In the genomic region with DNA sequence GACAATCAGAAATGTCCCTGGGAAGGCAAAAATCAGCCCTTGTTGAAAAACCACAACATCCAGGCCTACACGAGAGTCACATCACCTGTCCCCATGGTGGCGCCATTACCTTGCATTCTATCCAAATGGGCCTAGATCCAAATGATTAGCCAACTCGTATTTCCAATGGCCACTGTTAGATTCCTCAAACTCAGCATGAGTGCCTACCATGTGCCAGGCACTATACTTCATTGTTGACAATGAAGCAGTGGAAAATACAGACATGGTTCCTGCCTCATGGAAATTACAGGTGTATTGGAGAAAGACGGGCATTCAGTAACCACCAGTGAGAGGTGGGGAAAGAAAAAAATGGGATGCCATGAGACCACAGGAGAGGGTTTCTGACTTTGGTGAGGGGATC, we compare ENCODE assay signal across 9 cellular contexts. TPM values are rescaled to one million over a fixed set of nuclear protein-coding genes. Genes with fewer than 3 reads are reported as not detected.
A peak's percentile ranks its signal among the peaks of the same experiment; 100 is the strongest.
DNase-seq lines count a peak whose midpoint lies in the region; ATAC-seq, FAIRE-seq and TF ChIP-seq lines count a peak whose summit lies in the region.
"Had no signal": no experiment of that assay in that cellular context is flagged by ENCODE, and none has a peak within 500 bp of the region (broad histone marks: within the 10 kb centered on the region; RNA-seq: fewer than 3 reads in every experiment).

No MANE protein-coding gene starts in this region.

- no peak for FAIRE-seq in frontal cortex (lab: Jason Lieb, UNC)
- FAIRE-seq: TTC549 had no signal

- TF ChIP-seq CTCF in GM12865 (IDR thresholded peaks at IDR 0.05; ENCODE audit: insufficient read depth, low read depth, low read length, missing control alignments), result peak; percentile 54
- no peak for TF ChIP-seq CTCF in fibroblast of the aortic adventitia (IDR thresholded peaks at IDR 0.05; ENCODE audit: insufficient read depth, low read length)

- DNase-seq in GM12865 (ENCODE audit: low read depth), result peak; percentile 76
- DNase-seq in NCI-H1105 treated with DMSO at 0.1 percent for 48 hours (lab: John Stamatoyannopoulos, UW), result peak; percentile 84
- peak; percentile 6 for DNase-seq in T1000 (lab: John Stamatoyannopoulos, UW)
- DNase-seq in fibroblast of the aortic adventitia (ENCODE audit: low read depth), result peak; percentile 38
- DNase-seq in stimulated activated naive CD4-positive, alpha-beta T cell (lab: John Stamatoyannopoulos, UW), result peak in 5 of 6 experiments; percentile 14 to 45 (median 18)
- DNase-seq in medulla oblongata (ENCODE audit: extremely low spot score), result no peak
- DNase-seq in frontal cortex (ENCODE audit: low spot score in 2 of 2), result no peak

- no peak for ATAC-seq in HG03045 (IDR thresholded peaks at IDR 0.05; ENCODE audit: unreplicated experiment)

- no peak overlapping the region for H3K4me3 ChIP-seq in GM12865 (ENCODE audit: low read depth, low read length)
- H3K4me3 ChIP-seq in fibroblast of the aortic adventitia (ENCODE audit: low read depth, low read length), result no peak overlapping the region

RNA-seq across cellular contexts. Expression of a gene that starts 29.8 kb away (rescaled TPM):
- total RNA-seq in fibroblast of the aortic adventitia (ENCODE audit: low replicate concordance) (31.6 and 37.5 TPM in 2 replicates), frontal cortex (0.41 TPM)

Comparison
In these comparisons a context has a peak if more than half of its experiments do, and no peak if none do; other contexts are left out.
1. DNase-seq: peak in GM12865 (single experiment), NCI-H1105 treated with DMSO at 0.1 percent for 48 hours (single experiment), T1000 (single experiment), fibroblast of the aortic adventitia (single experiment) and stimulated activated naive CD4-positive, alpha-beta T cell (5 of 6); none in medulla oblongata (single experiment) and frontal cortex (0 of 2).
2. RNA of a gene that starts 29.8 kb away (total RNA-seq): 31.6 to 37.5 TPM in fibroblast of the aortic adventitia; 0.41 TPM in frontal cortex (single experiment); every median in the first group is over 10 times any median in the second.